ENCODE assay signal across 16 cellular contexts in genomic region chr12:109842021-109842420, GRCh38. TPM values are rescaled to one million over a fixed set of nuclear protein-coding genes. Genes with fewer than 3 reads are reported as not detected.
A peak's percentile ranks its signal among the peaks of the same experiment; 100 is the strongest.
DNase-seq lines count a peak whose midpoint lies in the region; ATAC-seq, FAIRE-seq and TF ChIP-seq lines count a peak whose summit lies in the region.
"Had no signal": no experiment of that assay in that cellular context is flagged by ENCODE, and none has a peak within 500 bp of the region (broad histone marks: within the 10 kb centered on the region; RNA-seq: fewer than 3 reads in every experiment).

No MANE protein-coding gene starts in this region.

- no peak overlapping the region for H4K91ac ChIP-seq in IMR-90 (ENCODE audit: insufficient read depth, low read depth, low read length)

- no peak overlapping the region for H3K4me3 Mint-ChIP-seq in endodermal cell
- H3K4me3 Mint-ChIP-seq: CD4-positive, CD25-positive, alpha-beta regulatory T cell had no signal

- no peak overlapping the region for H3K27ac ChIP-seq in IMR-90 (ENCODE audit: insufficient read depth, low read length)
- H3K27ac ChIP-seq in endodermal cell (ENCODE audit: low read depth, low read length): no peak overlapping the region
- H3K27ac ChIP-seq in osteoblast (ENCODE audit: low read depth, low read length): no peak overlapping the region
- H3K27ac ChIP-seq in thyroid gland: no peak overlapping the region
- H3K27ac ChIP-seq: BLaER1 had no signal

- no peak overlapping the region for H3K27ac Mint-ChIP-seq in endodermal cell
- H3K27ac Mint-ChIP-seq: CD4-positive, CD25-positive, alpha-beta regulatory T cell had no signal

- H2BK5ac ChIP-seq in IMR-90 (ENCODE audit: low read depth, low read length, poor library complexity, severe bottlenecking): no peak overlapping the region

- POLR2A ChIA-PET in IMR-90 (lab: Charles Lee; ENCODE audit: unreplicated experiment): no interaction called here

- no peaks in the 10 kb centered on the region for H4K20me1 ChIP-seq in IMR-90 (ENCODE audit: insufficient read depth, low read length)
- no peaks in the 10 kb centered on the region for H4K20me1 ChIP-seq in osteoblast (ENCODE audit: insufficient read depth, low read length)
- H4K20me1 ChIP-seq: BLaER1 had no signal

- no peak for FAIRE-seq in frontal cortex (lab: Jason Lieb, UNC)
- FAIRE-seq: H1 had no signal

- H3K14ac ChIP-seq in IMR-90 (replicated peaks; ENCODE audit: low read depth, low read length): no peak overlapping the region

- no peak overlapping the region for H2BK120ac ChIP-seq in IMR-90 (ENCODE audit: low read depth, low read length)

- H3K9me3 ChIP-seq in IMR-90 (ENCODE audit: control insufficient read depth, insufficient read depth, low read length): no peaks in the 10 kb centered on the region
- no peaks in the 10 kb centered on the region for H3K9me3 ChIP-seq in endodermal cell (ENCODE audit: control insufficient read depth, low read length)
- H3K9me3 ChIP-seq in osteoblast (ENCODE audit: low read depth, low read length): no peaks in the 10 kb centered on the region
- H3K9me3 ChIP-seq in thyroid gland: no peaks in the 10 kb centered on the region
- H3K9me3 ChIP-seq: BLaER1, HAP-1 had no signal

- no peak for ATAC-seq in IMR-90 (ENCODE audit: low read depth)
- no peak for ATAC-seq in GM18907 (IDR thresholded peaks at IDR 0.05; ENCODE audit: unreplicated experiment)

- H4K8ac ChIP-seq in IMR-90 (ENCODE audit: low read depth in 2 of 2, low read length in 2 of 2): no peak overlapping the region

- DNase-seq in GM20000 (ENCODE audit: low spot score): peak; percentile 12
- no peak for DNase-seq in IMR-90
- DNase-seq in endodermal cell: peak; percentile 42
- peak; percentile 72 for DNase-seq in osteoblast (ENCODE audit: insufficient read length, low spot score, missing footprints)
- no peak for DNase-seq in thyroid gland
- no peak for DNase-seq in frontal cortex (ENCODE audit: low spot score in 2 of 2)
- DNase-seq: 8988T; AML-193; CD4-positive, CD25-positive, alpha-beta regulatory T cell; DMS53; GF-D8; KBM-7 had no signal

- H3K79me2 ChIP-seq in osteoblast (ENCODE audit: insufficient read depth, low read length): no peaks in the 10 kb centered on the region

- H2BK20ac ChIP-seq in IMR-90 (ENCODE audit: low read depth, low read length): no peak overlapping the region

- no TSS peak for BruUV-seq in IMR-90 (replicated peaks; lab: Mats Ljungman, UMichigan)

- H2AK9ac ChIP-seq in IMR-90 (replicated peaks; ENCODE audit: low read depth, low read length, poor library complexity): no peak overlapping the region

- H2AK5ac ChIP-seq in IMR-90 (ENCODE audit: low read depth, low read length): no peak overlapping the region

- no peak overlapping the region for H2BK15ac ChIP-seq in IMR-90 (ENCODE audit: low read depth, low read length)

- H4K5ac ChIP-seq in IMR-90 (ENCODE audit: low read depth, low read length): no peak overlapping the region

- no peaks in the 10 kb centered on the region; the same call in 1 of the 2 replicates for H3K27me3 ChIP-seq in IMR-90 (ENCODE audit: control insufficient read depth, insufficient read depth, low read length)
- H3K27me3 ChIP-seq in endodermal cell (ENCODE audit: control insufficient read depth, insufficient read depth, low read length, poor library complexity, severe bottlenecking): no peaks in the 10 kb centered on the region
- H3K27me3 ChIP-seq in osteoblast (ENCODE audit: insufficient read depth, low read length): no peaks in the 10 kb centered on the region
- H3K27me3 ChIP-seq in thyroid gland: no peaks in the 10 kb centered on the region
- H3K27me3 ChIP-seq: BLaER1 had no signal

- H3K56ac ChIP-seq in IMR-90 (ENCODE audit: extremely low read depth, insufficient read depth, low read length): no peak overlapping the region

- no peak overlapping the region for H3K23ac ChIP-seq in IMR-90 (ENCODE audit: low read depth, low read length)

- no peaks in the 10 kb centered on the region for H3K9me1 ChIP-seq in IMR-90 (ENCODE audit: insufficient read depth, low read length)

- no peak overlapping the region for H3K9ac ChIP-seq in IMR-90 (ENCODE audit: low read depth, low read length)
- no peak overlapping the region for H3K9ac ChIP-seq in endodermal cell (ENCODE audit: extremely low read depth, low read length, poor library complexity, severe bottlenecking)
- H3K9ac ChIP-seq: BLaER1 had no signal

- no peaks in the 10 kb centered on the region for H3K9me3 Mint-ChIP-seq in endodermal cell

- H3K4me3 ChIP-seq in IMR-90 (ENCODE audit: insufficient read depth, low read depth, low read length) (no peak overlapping the region), endodermal cell (ENCODE audit: low read length) (no peak overlapping the region), osteoblast (ENCODE audit: insufficient read depth, low read length) (no peak overlapping the region), thyroid gland (replicated peaks in 1 of 3) (no peak overlapping the region)
- H3K4me3 ChIP-seq: BLaER1, HAP-1 had no signal

- no peaks in the 10 kb centered on the region for H3K79me1 ChIP-seq in IMR-90 (ENCODE audit: low read depth in 1 of 2, low read length in 2 of 2)

- H3K4me1 ChIP-seq in IMR-90 (ENCODE audit: control insufficient read depth, insufficient read depth, low read length) (no peaks in the 10 kb centered on the region), endodermal cell (ENCODE audit: control insufficient read depth, insufficient read depth, low read length) (no peaks in the 10 kb centered on the region), osteoblast (ENCODE audit: insufficient read depth, low read length) (peaks cover 20% of the 10 kb centered on the region), thyroid gland (peaks cover 3 to 12% of the 10 kb centered on the region in 2 donors)
- H3K4me1 ChIP-seq: BLaER1, HAP-1 had no signal

- no peak overlapping the region for H3K18ac ChIP-seq in IMR-90 (ENCODE audit: low read depth, low read length)

- no peaks in the 10 kb centered on the region for H3K27me3 Mint-ChIP-seq in endodermal cell (ENCODE audit: insufficient read depth)

- no peak overlapping the region for H2AFZ ChIP-seq in IMR-90 (replicated peaks; ENCODE audit: low read length, poor library complexity)
- no peak overlapping the region for H2AFZ ChIP-seq in osteoblast (ENCODE audit: low read length)

- no peak overlapping the region for H3K4ac ChIP-seq in IMR-90 (ENCODE audit: low read depth, low read length)

- H3K36me3 ChIP-seq in IMR-90 (ENCODE audit: control insufficient read depth, insufficient read depth, low read length): no peaks in the 10 kb centered on the region
- H3K36me3 ChIP-seq in endodermal cell (ENCODE audit: control insufficient read depth, insufficient read depth, low read length): no peaks in the 10 kb centered on the region
- H3K36me3 ChIP-seq in osteoblast (ENCODE audit: insufficient read depth, low read length): no peaks in the 10 kb centered on the region
- no peaks in the 10 kb centered on the region for H3K36me3 ChIP-seq in thyroid gland
- H3K36me3 ChIP-seq: BLaER1, HAP-1 had no signal

- TF ChIP-seq CTCF in GM20000 (IDR thresholded peaks at IDR 0.05; ENCODE audit: extremely low read depth, missing control alignments): no peak
- 0 out of 2 replicates have a peak, but pooled peaks have one; percentile 2 for TF ChIP-seq CTCF in IMR-90 (conservative IDR thresholded peaks at IDR 0.05; ENCODE audit: low read depth, low read length)
- TF ChIP-seq CTCF in endodermal cell (conservative IDR thresholded peaks at IDR 0.05): no peak
- TF ChIP-seq CTCF in osteoblast (IDR thresholded peaks at IDR 0.05; ENCODE audit: extremely low read depth, low read depth, low read length): no peak
- TF ChIP-seq CTCF in thyroid gland (IDR thresholded peaks at IDR 0.05): no peak

- TF ChIP-seq RAD21 in IMR-90 (IDR thresholded peaks at IDR 0.05; ENCODE audit: low read length): no peak

- dilution Hi-C loops in IMR-90 (cut with HindIII; ENCODE audit: low sequenced_read_pairs, unreplicated experiment): no loop called here

- CTCF ChIA-PET in IMR-90 (lab: Yijun Ruan, JAX): interaction anchor here (1.9 kb wide), 1 partner anchor 244 kb away, joined by 4 read pairs; no protein-coding TSS in a partner anchor

- in situ Hi-C loops in IMR-90 (cut with MboI; ENCODE audit: low sequenced_read_pairs): loop anchor here (5.0 kb wide), 1 partner anchor 40 kb away; no protein-coding TSS in a partner anchor

- intact Hi-C loops in IMR-90 (cut with micrococcal nuclease) (no loop called here), thyroid gland (cut with DNase I) (no loop called here)

- H3K4me2 ChIP-seq in IMR-90 (ENCODE audit: low read depth, low read length) (no peak overlapping the region), osteoblast (ENCODE audit: insufficient read depth, low read length) (no peak overlapping the region)
- H3K4me2 ChIP-seq: BLaER1 had no signal

- no peaks in the 10 kb centered on the region for H3K36me3 Mint-ChIP-seq in endodermal cell (ENCODE audit: low read depth)
- H3K36me3 Mint-ChIP-seq: CD4-positive, CD25-positive, alpha-beta regulatory T cell had no signal

- H3K4me1 Mint-ChIP-seq in endodermal cell: peaks cover 5% of the 10 kb centered on the region

- WGBS in IMR-90 (ENCODE audit: extremely low coverage in 2 of 2, insufficient read length in 1 of 2), 2 experiments: no CpG with 5 or more reads among the region's 5 CpGs
- WGBS in endodermal cell (ENCODE audit: insufficient coverage in 1 of 2, insufficient read length in 1 of 2), 2 experiments: 89 to 97% methylated on average over 3 to 5 of the region's 5 CpGs
- 81 to 82% methylated on average over 5 of the region's 5 CpGs for WGBS in thyroid gland, 2 donors

- TF ChIP-seq POLR2A in IMR-90 (IDR thresholded peaks at IDR 0.05; ENCODE audit: low read depth, low read length) (no peak), thyroid gland (IDR thresholded peaks at IDR 0.05) (no peak)

RNA-seq across cellular contexts. Expression of gene TRPV4, which starts 8.8 kb away (rescaled TPM):
- total RNA-seq in IMR-90 (2012; rRNA removed) (1.1 TPM in 2 replicates), endodermal cell (10 to 100 TPM; 14.0 to 14.2 TPM), osteoblast (3.2 and 5.8 TPM in 2 replicates), thyroid gland (1 to 10 TPM in 2 of 4 donors, under 1 TPM in 1, not detected in 1; 0.39 to 1.6 (median 1.3) TPM), frontal cortex (not detected)
- 6.1 and 6.6 TPM in 2 replicates for polyA plus RNA-seq in IMR-90 (2012; rRNA removed)
- polyA plus RNA-seq in IMR-90 (2012; cell fraction: cytosol; rRNA removed): 4.6 and 7.1 TPM in 2 replicates
- polyA plus RNA-seq in IMR-90 (2012; cell fraction: nucleus; rRNA removed; ENCODE audit: low replicate concordance): 10.1 and 18.5 TPM in 2 replicates
- polyA plus RNA-seq in endodermal cell (2013, experiment 1 of 2): 2.4 TPM
- 2.6 TPM for polyA plus RNA-seq in endodermal cell (2013, experiment 2 of 2)
- total RNA-seq: CD4-positive, CD25-positive, alpha-beta regulatory T cell had no signal
- polyA plus RNA-seq: CD4-positive, CD25-positive, alpha-beta regulatory T cell had no signal

RNA-seq across cellular contexts. Expression of gene GLTP, which starts 38.3 kb away (rescaled TPM):
- 58.4 and 67.2 TPM in 2 replicates for total RNA-seq in IMR-90 (2012; rRNA removed)
- polyA plus RNA-seq in IMR-90 (2012; rRNA removed): 32.5 and 34.4 TPM in 2 replicates
- polyA plus RNA-seq in IMR-90 (2012; cell fraction: cytosol; rRNA removed): 23.4 and 23.7 TPM in 2 replicates
- 5.7 and 6.9 TPM in 2 replicates for polyA plus RNA-seq in IMR-90 (2012; cell fraction: nucleus; rRNA removed; ENCODE audit: low replicate concordance)
- total RNA-seq in endodermal cell: 10 to 100 TPM; 15.2 to 20.9 TPM
- polyA plus RNA-seq in endodermal cell (2013, experiment 1 of 2): 21.3 TPM
- polyA plus RNA-seq in endodermal cell (2013, experiment 2 of 2): 20.8 TPM
- total RNA-seq in osteoblast: 50.3 and 50.7 TPM in 2 replicates
- 10 to 100 TPM; 49.9 to 72.0 (median 60.2) TPM for total RNA-seq in thyroid gland
- 16.3 TPM for total RNA-seq in frontal cortex

RNA-seq across cellular contexts. Expression of gene TCHP, which starts 58.1 kb away (rescaled TPM):
- total RNA-seq in IMR-90 (2012; rRNA removed) (6.1 and 11.4 TPM in 2 replicates), endodermal cell (10 to 100 TPM; 26.1 to 31.9 TPM), osteoblast (7.7 and 8.7 TPM in 2 replicates), thyroid gland (10 to 100 TPM; 16.4 to 25.8 (median 24.3) TPM), frontal cortex (5.3 TPM)
- polyA plus RNA-seq in IMR-90 (2012; rRNA removed): 10.9 and 13.4 TPM in 2 replicates
- 9.3 and 11.2 TPM in 2 replicates for polyA plus RNA-seq in IMR-90 (2012; cell fraction: cytosol; rRNA removed)
- polyA plus RNA-seq in IMR-90 (2012; cell fraction: nucleus; rRNA removed; ENCODE audit: low replicate concordance): 40.1 and 40.5 TPM in 2 replicates
- polyA plus RNA-seq in endodermal cell (2013, experiment 1 of 2): 19.2 TPM
- polyA plus RNA-seq in endodermal cell (2013, experiment 2 of 2): 16.8 TPM

Comparison
In these comparisons a context has a peak if more than half of its experiments do, and no peak if none do; other contexts are left out.
1. DNase-seq: peak in GM20000 (single experiment), endodermal cell (single experiment) and osteoblast (single experiment); none in IMR-90 (single experiment), thyroid gland (0 of 2) and frontal cortex (0 of 2).